In genomic region chr7:1459512-1459892, GRCh38 we compare ENCODE assay signal across 8 cellular contexts. TPM values are rescaled to one million over a fixed set of nuclear protein-coding genes. Genes with fewer than 3 reads are reported as not detected.
DNase-seq lines count a peak whose midpoint lies in the region; ATAC-seq and TF ChIP-seq lines count a peak whose summit lies in the region.

No MANE protein-coding gene starts in this region.

- no peak for TF ChIP-seq EP300 in transverse colon (IDR thresholded peaks at IDR 0.05; ENCODE audit: low read depth)

- TF ChIP-seq CTCF in GM12864 (IDR thresholded peaks at IDR 0.05; ENCODE audit: low read depth, low read length, missing control alignments) (no peak), heart left ventricle (IDR thresholded peaks at IDR 0.05) (no peak), transverse colon (IDR thresholded peaks at IDR 0.05) (no peak)

- no peaks in the 10 kb centered on the region for H3K9me3 ChIP-seq in adipocyte (ENCODE audit: control insufficient read depth, low read length)
- no peaks in the 10 kb centered on the region for H3K9me3 ChIP-seq in heart left ventricle
- H3K9me3 ChIP-seq in transverse colon = no peaks in the 10 kb centered on the region

- no peak for TF ChIP-seq POLR2A in heart left ventricle (IDR thresholded peaks at IDR 0.05)
- no peak for TF ChIP-seq POLR2A in transverse colon (IDR thresholded peaks at IDR 0.05)

- 0 to 2% (median 1%) methylated on average over 2 to 35 of the region's 35 CpGs for whole genome bisulfite sequencing in heart left ventricle, 4 donors
- WGBS in transverse colon (ENCODE audit: low coverage in 1 of 2), 2 donors = 0% methylated on average over 2 of the region's 35 CpGs; no CpG with 5 or more reads in 1 of the 2 donors

- intact Hi-C loops in heart left ventricle (cut with DNase I) = no loop called here
- intact Hi-C loops in posterior cingulate gyrus (cut with DNase I) = no loop called here
- intact Hi-C loops in transverse colon (cut with DNase I; ENCODE audit: low total_unique reads) = no loop called here

- peak overlapping the region; percentile 70 for H3K4me3 ChIP-seq in GM12864 (ENCODE audit: low read depth, low read length)
- peak overlapping the region; percentile 89 for H3K4me3 ChIP-seq in adipocyte (ENCODE audit: low read length)
- H3K4me3 ChIP-seq in heart left ventricle = peak overlapping the region; percentile 52 to 97 (median 90)
- H3K4me3 ChIP-seq in transverse colon = peak overlapping the region in 3 of 4 donors; percentile 61 to 86 (median 74)

- no peaks in the 10 kb centered on the region for H3K27me3 ChIP-seq in adipocyte (replicated peaks; ENCODE audit: control insufficient read depth, insufficient read depth, low read length)
- H3K27me3 ChIP-seq in heart left ventricle = no peaks in the 10 kb centered on the region
- no peaks in the 10 kb centered on the region for H3K27me3 ChIP-seq in transverse colon

- in situ Hi-C loops in transverse colon (cut with MboI; ENCODE audit: low pct_ligation_motif_present in 1 of 4, low pct_unique_long_range_greater_than_20kb in 1 of 4, low sequenced_read_pairs in 3 of 4) = no loop called here

- H3K4me1 ChIP-seq in adipocyte (ENCODE audit: control insufficient read depth, insufficient read depth, low read length) (peaks cover 53% of the 10 kb centered on the region), heart left ventricle (peaks cover 3 to 81% (median 50%) of the 10 kb centered on the region in 12 donors), transverse colon (peaks cover 54 to 89% (median 88%) of the 10 kb centered on the region in 4 donors)

- no peak overlapping the region for H3K9ac ChIP-seq in adipocyte (ENCODE audit: low read length)

- H3K27ac ChIP-seq in heart left ventricle = peak overlapping the region in 10 of 12 donors; percentile 75 to 90 (median 85)
- peak overlapping the region; percentile 90 to 94 (median 94) for H3K27ac ChIP-seq in transverse colon

- H3K36me3 ChIP-seq in adipocyte (ENCODE audit: control insufficient read depth, insufficient read depth, low read length, severe bottlenecking) (no peaks in the 10 kb centered on the region), heart left ventricle (no peaks in the 10 kb centered on the region), transverse colon (no peaks in the 10 kb centered on the region)

- DNase-seq in GM12864 (ENCODE audit: low read depth) (peak; percentile 82), NCI-H128 (lab: John Stamatoyannopoulos, UW; ENCODE audit: unreplicated experiment) (peak; percentile 90), T follicular helper cell (ENCODE audit: low read depth) (peak; percentile 98), adipocyte (ENCODE audit: low read depth) (peak; percentile 100), heart left ventricle (peak; percentile 100), posterior cingulate gyrus (peak; percentile 98 to 100 (median 100)), transverse colon (peak; percentile 100)

- ATAC-seq in HG02763 (IDR thresholded peaks at IDR 0.05; ENCODE audit: unreplicated experiment) = peak; percentile 93
- ATAC-seq in heart left ventricle = peak; percentile 93 to 95 (median 94)

RNA-seq across cellular contexts. Expression of gene MICALL2, which starts 0.2 kb away (rescaled TPM):
- 10 to 100 TPM in 2 of 9 donors, 1 to 10 TPM in 7; 2.5 to 18.3 (median 7.3) TPM for total RNA-seq in heart left ventricle
- polyA plus RNA-seq in heart left ventricle = 10 to 100 TPM; 10.9 to 12.6 TPM
- 100 to 1,000 TPM in 2 of 4 donors, 10 to 100 TPM in 2; 67.6 to 181 (median 97.0) TPM for total RNA-seq in transverse colon

RNA-seq across cellular contexts. Expression of gene INTS1, which starts 44.7 kb away (rescaled TPM):
- total RNA-seq in heart left ventricle (10 to 100 TPM; 35.5 to 67.4 (median 45.3) TPM), transverse colon (100 to 1,000 TPM in 1 of 4 donors, 10 to 100 TPM in 3; 50.3 to 134 (median 71.4) TPM)
- 10 to 100 TPM; 41.9 to 46.0 TPM for polyA plus RNA-seq in heart left ventricle

Comparison
In these comparisons a context has a peak if more than half of its experiments do, and no peak if none do; other contexts are left out.
1. Peak in every context shown above with its lines: DNase-seq, ATAC-seq, H3K4me3 ChIP-seq and H3K27ac ChIP-seq.